10 cellular contexts compared by ENCODE assay signal in genomic region chr9:21836437-21837161, GRCh38. TPM values are rescaled to one million over a fixed set of nuclear protein-coding genes. Genes with fewer than 3 reads are reported as not detected.
A peak's percentile ranks its signal among the peaks of the same experiment; 100 is the strongest.
DNase-seq lines count a peak whose midpoint lies in the region; ATAC-seq and TF ChIP-seq lines count a peak whose summit lies in the region.
"Had no signal": no experiment of that assay in that cellular context is flagged by ENCODE, and none has a peak within 500 bp of the region (broad histone marks: within the 10 kb centered on the region; RNA-seq: fewer than 3 reads in every experiment).

No MANE protein-coding gene starts in this region.

- peaks cover 65% of the 10 kb centered on the region for H3K36me3 Mint-ChIP-seq in Caco-2 (ENCODE audit: insufficient read depth, unreplicated experiment)
- H3K36me3 Mint-ChIP-seq in CD4-positive, alpha-beta T cell (ENCODE audit: low read depth), result peaks cover 99% of the 10 kb centered on the region

- H2BK15ac ChIP-seq in mesenchymal stem cell (ENCODE audit: low read depth, poor library complexity, severe bottlenecking) (no peak overlapping the region), mesendoderm (replicated peaks; ENCODE audit: low read depth) (no peak overlapping the region)

- H3K36me3 ChIP-seq in Caco-2 (ENCODE audit: control insufficient read depth, insufficient read depth, low read length), result peaks cover 5% of the 10 kb centered on the region
- H3K36me3 ChIP-seq in mesenchymal stem cell (ENCODE audit: control insufficient read depth in 1 of 2, insufficient read depth in 2 of 2, low read depth in 1 of 2, low read length in 2 of 2), result peaks cover 24 to 75% of the 10 kb centered on the region in 2 experiments
- peaks cover 19% of the 10 kb centered on the region for H3K36me3 ChIP-seq in mesendoderm (ENCODE audit: control insufficient read depth, insufficient read depth, low read length)

- DNase-seq in Caco-2 (no peak), LNCaP clone FGC (ENCODE audit: low read depth) (peak; percentile 51), brain pericyte (ENCODE audit: low read depth, low spot score) (peak; percentile 90), mesenchymal stem cell (peak; percentile 98), mesendoderm (no peak), NCI-H1436 treated with DMSO at 0.1 percent for 48 hours (lab: John Stamatoyannopoulos, UW) (no peak)
- no peak for DNase-seq in CD4-positive, alpha-beta T cell
- DNase-seq in effector CD4-positive, alpha-beta T cell, result no peak
- DNase-seq: NCI-H1048 had no signal

- H3K27ac Mint-ChIP-seq in Caco-2 (ENCODE audit: unreplicated experiment), result peak overlapping the region; percentile 78
- no peak overlapping the region for H3K27ac Mint-ChIP-seq in CD4-positive, alpha-beta T cell

- no peak overlapping the region for H2BK5ac ChIP-seq in mesenchymal stem cell (ENCODE audit: low read depth, low read length, poor library complexity, severe bottlenecking)
- no peak overlapping the region for H2BK5ac ChIP-seq in mesendoderm (ENCODE audit: low read length)

- H4K8ac ChIP-seq in mesenchymal stem cell (ENCODE audit: low read length) (peak overlapping the region; percentile 19), mesendoderm (ENCODE audit: low read depth, low read length) (no peak overlapping the region)

- H4K5ac ChIP-seq in mesendoderm (ENCODE audit: low read length), result no peak overlapping the region

- POLR2A ChIA-PET in Caco-2 (lab: Charles Lee), result no interaction called here
- POLR2A ChIA-PET in CD4-positive, alpha-beta T cell (lab: Charles Lee), result no interaction called here

- peaks cover 14% of the 10 kb centered on the region for H3K4me1 Mint-ChIP-seq in Caco-2 (ENCODE audit: low read depth, unreplicated experiment)
- H3K4me1 Mint-ChIP-seq in CD4-positive, alpha-beta T cell (ENCODE audit: low read depth), result peaks cover 26% of the 10 kb centered on the region

- peak overlapping the region in 1 of 2 experiments; percentile 45 for H2BK12ac ChIP-seq in mesenchymal stem cell (ENCODE audit: low read length in 2 of 2)

- H3K4me1 ChIP-seq in Caco-2 (peaks cover 4% of the 10 kb centered on the region; the same call in 1 of the 2 replicates), mesenchymal stem cell (ENCODE audit: control insufficient read depth, insufficient read depth, low read depth, low read length) (peaks cover 5% of the 10 kb centered on the region), mesendoderm (ENCODE audit: control insufficient read depth, low read depth, low read length) (no peaks in the 10 kb centered on the region)

- WGBS in mesenchymal stem cell, result 15% methylated on average over 4 of the region's 7 CpGs
- WGBS in mesendoderm (ENCODE audit: extremely low coverage, insufficient coverage, low lambda C conversion rate), result no CpG with 5 or more reads among the region's 7 CpGs

- H2AFZ ChIP-seq in mesenchymal stem cell (ENCODE audit: low read depth, low read length), result no peak overlapping the region

- peak overlapping the region; percentile 80 for H3K9ac ChIP-seq in mesenchymal stem cell (ENCODE audit: low read length)
- no peak overlapping the region for H3K9ac ChIP-seq in mesendoderm (ENCODE audit: low read length)

- H3K4me3 Mint-ChIP-seq in Caco-2 (ENCODE audit: unreplicated experiment), result no peak overlapping the region
- no peak overlapping the region for H3K4me3 Mint-ChIP-seq in CD4-positive, alpha-beta T cell

- H3K18ac ChIP-seq in mesenchymal stem cell (ENCODE audit: low read depth in 1 of 2, low read length in 2 of 2) (no peak overlapping the region), mesendoderm (ENCODE audit: low read length) (no peak overlapping the region)

- peak overlapping the region in 1 of 2 experiments; percentile 23 for H3K23ac ChIP-seq in mesenchymal stem cell (ENCODE audit: low read length in 2 of 2)
- no peak overlapping the region for H3K23ac ChIP-seq in mesendoderm (ENCODE audit: low read length)

- CTCF ChIA-PET in Caco-2 (lab: Charles Lee), result no interaction called here
- CTCF ChIA-PET in CD4-positive, alpha-beta T cell (lab: Charles Lee), result no interaction called here

- no peaks in the 10 kb centered on the region for H3K27me3 Mint-ChIP-seq in Caco-2 (ENCODE audit: insufficient read depth, unreplicated experiment)
- H3K27me3 Mint-ChIP-seq in CD4-positive, alpha-beta T cell, result no peaks in the 10 kb centered on the region

- intact Hi-C loops in Caco-2 (cut with micrococcal nuclease; ENCODE audit: unreplicated experiment), result no loop called here
- intact Hi-C loops in CD4-positive, alpha-beta T cell (cut with DNase I, micrococcal nuclease), result no loop called here

- H3K4me2 ChIP-seq in mesenchymal stem cell (ENCODE audit: low read length, poor library complexity, severe bottlenecking) (no peak overlapping the region), mesendoderm (ENCODE audit: low read length) (no peak overlapping the region)

- H3K27ac ChIP-seq in mesenchymal stem cell (ENCODE audit: low read length, poor library complexity, severe bottlenecking), result peak overlapping the region; percentile 80
- no peak overlapping the region for H3K27ac ChIP-seq in mesendoderm (ENCODE audit: low read depth, low read length)
- no peak overlapping the region for H3K27ac ChIP-seq in CD4-positive, alpha-beta T cell (ENCODE audit: low read depth, low read length)

- H3K4me3 ChIP-seq in Caco-2 (ENCODE audit: low read depth, low read length) (no peak overlapping the region), LNCaP clone FGC (ENCODE audit: low read depth, low read length) (no peak overlapping the region), mesenchymal stem cell (ENCODE audit: insufficient read depth in 1 of 2, low read depth in 1 of 2, low read length in 2 of 2) (peak overlapping the region in 1 of 2 experiments; percentile 38), mesendoderm (ENCODE audit: low read length) (no peak overlapping the region)
- H3K4me3 ChIP-seq: GM12878 had no signal

- ATAC-seq in CD4-positive, alpha-beta T cell (ENCODE audit: poor library complexity), result no peak
- ATAC-seq: GM12878 had no signal

- H3K27me3 ChIP-seq in Caco-2 (replicated peaks; ENCODE audit: control insufficient read depth, insufficient read depth, low read length) (no peaks in the 10 kb centered on the region), mesenchymal stem cell (ENCODE audit: control insufficient read depth in 1 of 2, insufficient read depth in 1 of 2, low read length in 2 of 2) (no peaks in the 10 kb centered on the region), mesendoderm (ENCODE audit: insufficient read depth, low read length, poor library complexity) (no peaks in the 10 kb centered on the region)
- no peaks in the 10 kb centered on the region for H3K27me3 ChIP-seq in CD4-positive, alpha-beta T cell (ENCODE audit: control insufficient read depth, insufficient read depth, low read length)

- H3K4ac ChIP-seq in mesenchymal stem cell (ENCODE audit: low read depth in 1 of 2, low read length in 2 of 2) (no peak overlapping the region), mesendoderm (ENCODE audit: low read depth, low read length) (no peak overlapping the region)

- no peak overlapping the region for H3K56ac ChIP-seq in mesendoderm (ENCODE audit: low read length)

- H3K79me2 ChIP-seq in mesendoderm (ENCODE audit: control insufficient read depth, insufficient read depth, low read length), result peaks cover 7% of the 10 kb centered on the region

- H3K14ac ChIP-seq in mesenchymal stem cell (ENCODE audit: low read length in 2 of 2), result no peak overlapping the region

- no peaks in the 10 kb centered on the region for H3K9me3 Mint-ChIP-seq in Caco-2 (ENCODE audit: unreplicated experiment)
- H3K9me3 Mint-ChIP-seq in CD4-positive, alpha-beta T cell, result no peaks in the 10 kb centered on the region

- no peak overlapping the region for H4K91ac ChIP-seq in mesenchymal stem cell (ENCODE audit: low read length)

- H3K79me1 ChIP-seq in mesenchymal stem cell (replicated peaks; ENCODE audit: low read length, poor library complexity, severe bottlenecking), result peaks cover 25% of the 10 kb centered on the region
- H3K79me1 ChIP-seq in mesendoderm (ENCODE audit: low read length), result peaks cover 10% of the 10 kb centered on the region

- H3K9me3 ChIP-seq in Caco-2 (no peaks in the 10 kb centered on the region), mesenchymal stem cell (ENCODE audit: control insufficient read depth, low read length) (peaks cover 4% of the 10 kb centered on the region)
- H3K9me3 ChIP-seq in CD4-positive, alpha-beta T cell (ENCODE audit: control insufficient read depth, low read length), result no peaks in the 10 kb centered on the region

- H2AK5ac ChIP-seq in mesenchymal stem cell (ENCODE audit: low read length, severe bottlenecking), result no peak overlapping the region
- H2AK5ac ChIP-seq in mesendoderm (ENCODE audit: low read length), result no peak overlapping the region

- BruUV-seq in Caco-2 (replicated peaks; lab: Mats Ljungman, UMichigan), result no TSS peak

- H2BK120ac ChIP-seq in mesenchymal stem cell (ENCODE audit: low read depth, low read length) (no peak overlapping the region), mesendoderm (ENCODE audit: low read depth, low read length) (no peak overlapping the region)

- no peak for TF ChIP-seq CTCF in Caco-2 (IDR thresholded peaks at IDR 0.05; ENCODE audit: insufficient read depth in 1 of 2, low read depth in 1 of 2, low read length in 1 of 2, severe bottlenecking in 1 of 2, unreplicated experiment in 1 of 2)
- TF ChIP-seq CTCF in LNCaP clone FGC (IDR thresholded peaks at IDR 0.05; ENCODE audit: control insufficient read depth, extremely low read depth, insufficient read depth), result no peak
- TF ChIP-seq CTCF in CD4-positive, alpha-beta T cell (IDR thresholded peaks at IDR 0.05), result no peak

RNA-seq across cellular contexts. Expression of gene MTAP, which starts 34.2 kb away (rescaled TPM):
- total RNA-seq in Caco-2 (2022), result 42.5 and 53.3 TPM in 2 replicates
- 14.2 TPM for polyA plus RNA-seq in mesenchymal stem cell (2013, experiment 1 of 2)
- polyA plus RNA-seq in mesenchymal stem cell (2013, experiment 2 of 2), result 14.5 TPM
- 48.3 TPM for polyA plus RNA-seq in mesendoderm (2013, experiment 1 of 2)
- polyA plus RNA-seq in mesendoderm (2013, experiment 2 of 2), result 51.0 TPM
- 10 to 100 TPM; 17.2 to 17.8 TPM for total RNA-seq in CD4-positive, alpha-beta T cell

Comparison
In these comparisons a context has a peak if more than half of its experiments do, and no peak if none do; other contexts are left out.
1. DNase-seq: peak in LNCaP clone FGC (single experiment), brain pericyte (single experiment) and mesenchymal stem cell (single experiment); none in Caco-2 (0 of 2), mesendoderm (single experiment), CD4-positive, alpha-beta T cell (0 of 10), effector CD4-positive, alpha-beta T cell (single experiment) and NCI-H1436 treated with DMSO at 0.1 percent for 48 hours (single experiment).